22 cellular contexts compared by ENCODE assay signal in genomic region chr4:6325791-6326290, GRCh38. TPM values are rescaled to one million over a fixed set of nuclear protein-coding genes. Genes with fewer than 3 reads are reported as not detected.
DNase-seq lines count a peak whose midpoint lies in the region; ATAC-seq and TF ChIP-seq lines count a peak whose summit lies in the region.
"Had no signal": no experiment of that assay in that cellular context is flagged by ENCODE, and none has a peak within 500 bp of the region (broad histone marks: within the 10 kb centered on the region; RNA-seq: fewer than 3 reads in every experiment).

No MANE protein-coding gene starts in this region.

- CTCF ChIA-PET in PC-3 (lab: Charles Lee), result no interaction called here

- H3K36me3 ChIP-seq in BLaER1 treated with 17β-estradiol and CSF1 and Interleukin-3, amounts not matched to agents 10 nM and 100 nM, result no peaks in the 10 kb centered on the region
- H3K36me3 ChIP-seq in PC-3 (ENCODE audit: low read depth, low read length) (no peaks in the 10 kb centered on the region), gastroesophageal sphincter (no peaks in the 10 kb centered on the region), suprapubic skin (no peaks in the 10 kb centered on the region)
- H3K36me3 ChIP-seq: neural progenitor cell had no signal

- no peak for TF ChIP-seq POLR2A in gastroesophageal sphincter (IDR thresholded peaks at IDR 0.05)
- TF ChIP-seq POLR2A in suprapubic skin (IDR thresholded peaks at IDR 0.05), result no peak

- no peak for TF ChIP-seq CTCF in PC-3 (conservative IDR thresholded peaks at IDR 0.05; ENCODE audit: low read depth, low read length)
- no peak for TF ChIP-seq CTCF in gastroesophageal sphincter (IDR thresholded peaks at IDR 0.05)
- TF ChIP-seq CTCF in suprapubic skin (IDR thresholded peaks at IDR 0.05), result no peak

- POLR2A ChIA-PET in PC-3 (lab: Charles Lee; ENCODE audit: unreplicated experiment), result no interaction called here

- peaks cover 0 to 81% (median 0%) of the 10 kb centered on the region in 11 experiments; a peak in 7 of 22 replicates for H4K20me1 ChIP-seq in BLaER1 treated with 17β-estradiol and CSF1 and Interleukin-3, amounts not matched to agents 10 nM and 100 nM
- H4K20me1 ChIP-seq in PC-3 (ENCODE audit: low read length), result no peaks in the 10 kb centered on the region

- H3K79me2 ChIP-seq in PC-3 (ENCODE audit: low read length), result no peaks in the 10 kb centered on the region

- H3K4me2 ChIP-seq in BLaER1 treated with 17β-estradiol and CSF1 and Interleukin-3, amounts not matched to agents 10 nM and 100 nM, result peak overlapping the region; percentile 82 to 95 (median 93)
- H3K4me2 ChIP-seq in PC-3 (ENCODE audit: low read length), result peak overlapping the region; percentile 37
- H3K4me2 ChIP-seq: neural progenitor cell had no signal

- peaks cover 51 to 96% (median 86%) of the 10 kb centered on the region in 10 experiments for H3K4me1 ChIP-seq in BLaER1 treated with 17β-estradiol and CSF1 and Interleukin-3, amounts not matched to agents 10 nM and 100 nM
- H3K4me1 ChIP-seq in PC-3 (ENCODE audit: insufficient read depth, low read length), result peaks cover 18% of the 10 kb centered on the region
- H3K4me1 ChIP-seq in gastroesophageal sphincter, result no peaks in the 10 kb centered on the region
- H3K4me1 ChIP-seq in suprapubic skin, result peaks cover 21% of the 10 kb centered on the region

- peak overlapping the region in 6 of 11 experiments; percentile 35 to 77 (median 66); a peak in 10 of 22 replicates for H3K9ac ChIP-seq in BLaER1 treated with 17β-estradiol and CSF1 and Interleukin-3, amounts not matched to agents 10 nM and 100 nM
- H3K9ac ChIP-seq in PC-3 (ENCODE audit: low read length), result peak overlapping the region; percentile 51
- H3K9ac ChIP-seq: neural progenitor cell had no signal

- TF ChIP-seq EP300 in gastroesophageal sphincter (IDR thresholded peaks at IDR 0.05) (no peak), suprapubic skin (IDR thresholded peaks at IDR 0.05) (no peak)

- WGBS in gastroesophageal sphincter (ENCODE audit: low coverage in 1 of 2), 2 donors, result 80% methylated on average over 1 of the region's 14 CpGs; no CpG with 5 or more reads in 1 of the 2 donors
- 96% methylated on average over 10 of the region's 14 CpGs for WGBS in suprapubic skin

- ATAC-seq in PC-3 (no peak), gastroesophageal sphincter (no peak), sciatic nerve (no peak)
- ATAC-seq: activated CD8-positive, alpha-beta T cell treated with anti-CD3 and anti-CD28 coated beads, Interleukin-2, amount 10 ng/mL, durations not matched to agents 7 days and 5 days; T-cell had no signal

- intact Hi-C loops in PC-3 (cut with micrococcal nuclease), result no loop called here
- intact Hi-C loops in sciatic nerve (cut with DNase I), result loop anchor here (2.0 kb wide), 1 partner anchor 73 kb away; no protein-coding TSS in a partner anchor

- DNase-seq in PC-3, result no peak
- DNase-seq in suprapubic skin (ENCODE audit: low spot score in 2 of 2), result no peak
- DNase-seq in NCI-H526 treated with DMSO at 0.1 percent for 48 hours (lab: John Stamatoyannopoulos, UW), result no peak
- no peak for DNase-seq in sciatic nerve (ENCODE audit: low spot score)
- no peak for DNase-seq in NCI-H2081 (lab: John Stamatoyannopoulos, UW)
- DNase-seq: activated CD4-positive, alpha-beta T cell treated with anti-CD3 and anti-CD28 coated beads for 1 hour; activated effector memory CD4-positive, alpha-beta T cell treated with anti-CD3 and anti-CD28 coated beads, Interleukin-2, amount 50 U/mL, for 16 hours; activated naive CD8-positive, alpha-beta T cell treated with anti-CD3 and anti-CD28 coated beads, Interleukin-2, amount 10 ng/mL, durations not matched to agents 7 days and 5 days; activated T-cell treated with anti-CD3 and anti-CD28 coated beads for 4 hours; effector CD4-positive, alpha-beta T cell; erythroblast; MM.1S; NCI-H2107; NCI-H510A; NK-92 treated with Interleukin-12 subunit alpha and Interleukin-12 subunit beta, amount 100 ng/mL, for 24 hours; SIG-M5; T-cell had no signal

- no TSS peak for BruUV-seq in PC-3 (replicated peaks; lab: Mats Ljungman, UMichigan)

- peak overlapping the region; percentile 79 for H2AFZ ChIP-seq in PC-3 (ENCODE audit: low read length)
- H2AFZ ChIP-seq: neural progenitor cell had no signal

- no peak overlapping the region for H3K4me3 ChIP-seq in BLaER1 treated with 17β-estradiol and CSF1 and Interleukin-3, amounts not matched to agents 10 nM and 100 nM
- H3K4me3 ChIP-seq in PC-3 (ENCODE audit: low read length) (no peak overlapping the region), gastroesophageal sphincter (no peak overlapping the region), suprapubic skin (no peak overlapping the region)
- H3K4me3 ChIP-seq: lung, neural progenitor cell had no signal

- no peaks in the 10 kb centered on the region for H3F3A ChIP-seq in PC-3 (ENCODE audit: low read length, unreplicated experiment)

- peak overlapping the region in 7 of 11 experiments; percentile 21 to 84 (median 76); a peak in 12 of 22 replicates for H3K27ac ChIP-seq in BLaER1 treated with 17β-estradiol and CSF1 and Interleukin-3, amounts not matched to agents 10 nM and 100 nM
- H3K27ac ChIP-seq in PC-3 (ENCODE audit: low read length), result peak overlapping the region; percentile 57
- peak overlapping the region in 3 of 4 donors; percentile 1 to 17 (median 14) for H3K27ac ChIP-seq in gastroesophageal sphincter
- H3K27ac ChIP-seq in suprapubic skin, result peak overlapping the region; percentile 81
- H3K27ac ChIP-seq: neural progenitor cell had no signal

- H3K9me3 ChIP-seq in BLaER1 treated with 17β-estradiol and CSF1 and Interleukin-3, amounts not matched to agents 10 nM and 100 nM (replicated peaks in 1 of 11), result peaks cover 0 to 20% (median 0%) of the 10 kb centered on the region in 11 experiments; a peak in 5 of 22 replicates
- H3K9me3 ChIP-seq in PC-3 (ENCODE audit: low read length), result no peaks in the 10 kb centered on the region
- no peaks in the 10 kb centered on the region for H3K9me3 ChIP-seq in gastroesophageal sphincter
- H3K9me3 ChIP-seq in suprapubic skin, result no peaks in the 10 kb centered on the region

- H3K9me2 ChIP-seq in PC-3 (replicated peaks; ENCODE audit: low read length), result no peaks in the 10 kb centered on the region

- peaks cover 0 to 79% (median 9%) of the 10 kb centered on the region in 11 experiments; a peak in 13 of 22 replicates for H3K27me3 ChIP-seq in BLaER1 treated with 17β-estradiol and CSF1 and Interleukin-3, amounts not matched to agents 10 nM and 100 nM
- H3K27me3 ChIP-seq in PC-3 (ENCODE audit: low read length) (no peaks in the 10 kb centered on the region), gastroesophageal sphincter (peaks cover 20% of the 10 kb centered on the region), suprapubic skin (peaks cover 15% of the 10 kb centered on the region)
- H3K27me3 ChIP-seq: neural progenitor cell had no signal

RNA-seq across cellular contexts. Expression of gene WFS1, which starts 56.2 kb away (rescaled TPM):
- total RNA-seq in PC-3 (2014; rRNA removed) (35.7 and 45.5 TPM in 2 replicates), gastroesophageal sphincter (100 to 1,000 TPM in 2 of 4 donors, 10 to 100 TPM in 2; 95.7 to 137 (median 101) TPM), suprapubic skin (100 to 1,000 TPM in 1 of 4 donors, 10 to 100 TPM in 3; 31.5 to 124 (median 34.8) TPM), sciatic nerve (39.2 TPM)

Comparison
In these comparisons a context has a peak if more than half of its experiments do, and no peak if none do; other contexts are left out.
1. H3K27ac ChIP-seq: peak in every context shown above with its lines; median percentile 81 in suprapubic skin; 76 in BLaER1 treated with 17β-estradiol and CSF1 and Interleukin-3, amounts not matched to agents 10 nM and 100 nM; 57 in PC-3; 14 in gastroesophageal sphincter.